Comparison of ENCODE assay signal across 10 cellular contexts in the genomic region with DNA sequence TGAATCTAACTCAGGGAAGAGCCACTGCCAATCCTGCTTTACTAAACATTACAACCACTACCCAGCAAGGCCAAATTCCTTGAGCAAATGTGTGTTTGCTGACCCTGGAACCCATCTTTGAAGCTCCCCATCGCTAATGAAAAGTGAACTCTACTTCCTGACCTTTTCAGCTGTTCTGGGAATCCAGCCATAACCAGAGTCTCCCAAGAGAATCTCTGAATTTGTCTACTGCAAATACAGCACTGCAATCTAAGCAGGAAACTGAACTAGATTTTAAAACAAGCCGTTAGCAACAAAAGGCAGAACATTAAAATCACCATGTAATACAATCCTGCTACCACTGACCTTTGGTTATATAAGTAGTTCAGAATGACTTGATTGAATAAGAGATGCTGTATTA.
DNase-seq lines count a peak whose midpoint lies in the region; ATAC-seq and TF ChIP-seq lines count a peak whose summit lies in the region.
"Had no signal": no experiment of that assay in that cellular context is flagged by ENCODE, and none has a peak within 500 bp of the region (broad histone marks: within the 10 kb centered on the region; RNA-seq: fewer than 3 reads in every experiment).

No MANE protein-coding gene starts in this region.

- TF ChIP-seq CTCF in retinal pigment epithelial cell (conservative IDR thresholded peaks at IDR 0.05; ENCODE audit: low read depth, low read length): no peak

- intact Hi-C loops in left cardiac atrium (cut with DNase I): no loop called here

- ATAC-seq in left cardiac atrium: peak; percentile 62 to 76

- no peak overlapping the region for H3K4me3 ChIP-seq in retinal pigment epithelial cell (ENCODE audit: low read length)

- DNase-seq in EH (ENCODE audit: low read depth) (peak; percentile 86), T1000 (lab: John Stamatoyannopoulos, UW) (peak; percentile 6), left cardiac atrium (no peak), retinal pigment epithelial cell (ENCODE audit: low read depth) (peak; percentile 34), occipital lobe (lab: John Stamatoyannopoulos, UW) (no peak), SKM-1 treated with dmso at 0.1 percent for 144 hours (lab: John Stamatoyannopoulos, UW; ENCODE audit: unreplicated experiment) (no peak), NCI-H748 (lab: John Stamatoyannopoulos, UW; ENCODE audit: unreplicated experiment) (no peak), DMS79 treated with DMSO at 0.1 percent for 48 hours (lab: John Stamatoyannopoulos, UW) (no peak)
- DNase-seq: activated CD4-positive, alpha-beta T cell treated with anti-CD3 and anti-CD28 coated beads for 48 hours; Kasumi-1 had no signal

Comparison
In these comparisons a context has a peak if more than half of its experiments do, and no peak if none do; other contexts are left out.
1. DNase-seq: peak in EH (single experiment), T1000 (single experiment) and retinal pigment epithelial cell (single experiment); none in left cardiac atrium (single experiment), occipital lobe (single experiment), SKM-1 treated with dmso at 0.1 percent for 144 hours (single experiment), NCI-H748 (single experiment) and DMS79 treated with DMSO at 0.1 percent for 48 hours (single experiment).